13 cellular contexts compared by ENCODE assay signal in genomic region chr5:55575815-55576583, GRCh38. TPM values are rescaled to one million over a fixed set of nuclear protein-coding genes. Genes with fewer than 3 reads are reported as not detected.
DNase-seq lines count a peak whose midpoint lies in the region; ATAC-seq and TF ChIP-seq lines count a peak whose summit lies in the region.
"Had no signal": no experiment of that assay in that cellular context is flagged by ENCODE, and none has a peak within 500 bp of the region (broad histone marks: within the 10 kb centered on the region; RNA-seq: fewer than 3 reads in every experiment).

No MANE protein-coding gene starts in this region.

- no peak overlapping the region for H2BK15ac ChIP-seq in H9 (ENCODE audit: low read depth, low read length)

- no peak overlapping the region for H2AK5ac ChIP-seq in H9 (ENCODE audit: insufficient read length, low read length)

- H3K4me2 ChIP-seq in H9 (ENCODE audit: insufficient read depth, insufficient read length, low read length), result no peak overlapping the region

- DNase-seq in H9 (no peak), OCI-M1 (lab: John Stamatoyannopoulos, UW) (peak; percentile 95), fibroblast of villous mesenchyme (ENCODE audit: low read depth) (peak; percentile 96), kidney tubule cell (ENCODE audit: low spot score) (no peak)
- DNase-seq in stimulated activated CD4-positive, alpha-beta T cell treated with anti-CD3 and anti-CD28 coated beads, Interleukin-1b, Interleukin-23, amount 100 ng/mL, for 48 hours, result no peak
- DNase-seq: activated CD8-positive, alpha-beta memory T cell treated with anti-CD3 and anti-CD28 coated beads for 24 hours; brain microvascular endothelial cell; DMS 273 treated with DMSO at 0.1 percent for 48 hours; NCI-H2081; stimulated activated CD4-positive, alpha-beta T cell treated with anti-CD3 and anti-CD28 coated beads, Interleukin-2, amount 100 ng/mL, for 24 hours had no signal

- ATAC-seq in HG02798 (IDR thresholded peaks at IDR 0.05; ENCODE audit: poor library complexity, unreplicated experiment) (no peak), GM18511 (IDR thresholded peaks at IDR 0.05; ENCODE audit: unreplicated experiment) (no peak)

- H3K4me1 ChIP-seq in H9 (ENCODE audit: insufficient read depth, low read length) (no peaks in the 10 kb centered on the region), skeletal muscle tissue (ENCODE audit: control insufficient read depth in 3 of 3, insufficient read depth in 3 of 3, low read length in 3 of 3) (peaks cover 16 to 27% (median 19%) of the 10 kb centered on the region in 3 donors)

- no peak overlapping the region for H2BK120ac ChIP-seq in H9 (ENCODE audit: low read depth, low read length, poor library complexity, severe bottlenecking)

- no peaks in the 10 kb centered on the region for H3K23me2 ChIP-seq in H9 (ENCODE audit: insufficient read length, low read depth, low read length, poor library complexity, severe bottlenecking)

- TF ChIP-seq CTCF in H9 (conservative IDR thresholded peaks at IDR 0.05), result no peak
- TF ChIP-seq CTCF in fibroblast of villous mesenchyme (IDR thresholded peaks at IDR 0.05; ENCODE audit: insufficient read depth, low read depth, low read length), result no peak

- H3K27ac Mint-ChIP-seq in H9, result peak overlapping the region in 2 of 3 experiments; percentile 66 to 68; a peak in 3 of 7 replicates

- no peak overlapping the region for H3K14ac ChIP-seq in H9 (ENCODE audit: insufficient read depth, low read length)

- H3K9me3 ChIP-seq in H9 (ENCODE audit: control insufficient read depth, low read depth, low read length) (no peaks in the 10 kb centered on the region), skeletal muscle tissue (ENCODE audit: control insufficient read depth in 3 of 3, low read length in 3 of 3) (no peaks in the 10 kb centered on the region)

- H3K27me3 ChIP-seq in H9 (ENCODE audit: insufficient read depth, low read length), result no peaks in the 10 kb centered on the region
- H3K27me3 ChIP-seq in skeletal muscle tissue (ENCODE audit: control insufficient read depth in 3 of 3, insufficient read depth in 3 of 3, low read length in 3 of 3), result no peaks in the 10 kb centered on the region
- H3K27me3 ChIP-seq: brain microvascular endothelial cell had no signal

- H3K36me3 ChIP-seq in skeletal muscle tissue (ENCODE audit: control insufficient read depth in 3 of 3, insufficient read depth in 3 of 3, low read length in 3 of 3), result no peaks in the 10 kb centered on the region
- H3K36me3 ChIP-seq: brain microvascular endothelial cell had no signal

- H3K9ac ChIP-seq in H9 (ENCODE audit: extremely low read depth, insufficient read length, low read length) (no peak overlapping the region), skeletal muscle tissue (ENCODE audit: low read depth in 1 of 3, low read length in 3 of 3) (no peak overlapping the region)

- H3K27me3 Mint-ChIP-seq in H9 (ENCODE audit: low read depth), result no peaks in the 10 kb centered on the region

- H3K27ac ChIP-seq in H9 (ENCODE audit: insufficient read length, low read depth, low read length) (no peak overlapping the region), skeletal muscle tissue (ENCODE audit: low read depth, low read length) (peak overlapping the region; percentile 4)
- H3K27ac ChIP-seq: brain microvascular endothelial cell had no signal

- H3K18ac ChIP-seq in H9 (ENCODE audit: insufficient read length, low read depth, low read length), result no peak overlapping the region

- no peak overlapping the region for H3K4ac ChIP-seq in H9 (ENCODE audit: low read depth, low read length)

- H3K9me3 Mint-ChIP-seq in H9, result no peaks in the 10 kb centered on the region; a peak in 1 of 5 replicates

- no peak overlapping the region for H3K23ac ChIP-seq in H9 (ENCODE audit: insufficient read length, low read depth, low read length)

- H3K4me3 ChIP-seq in fibroblast of villous mesenchyme (ENCODE audit: low read depth, low read length) (no peak overlapping the region), skeletal muscle tissue (ENCODE audit: low read length in 3 of 3) (no peak overlapping the region)

- H3T11ph ChIP-seq in H9 (ENCODE audit: low read length), result no peak overlapping the region

- H3K36me3 Mint-ChIP-seq in H9 (ENCODE audit: insufficient read depth in 1 of 3, low read depth in 3 of 3), result no peaks in the 10 kb centered on the region

- H3K4me3 Mint-ChIP-seq in H9, result no peak overlapping the region

- no peaks in the 10 kb centered on the region for H3K79me1 ChIP-seq in H9 (ENCODE audit: insufficient read depth, low read depth, low read length, poor library complexity, severe bottlenecking)

- H2BK12ac ChIP-seq in H9 (ENCODE audit: insufficient read length, low read depth, low read length), result no peak overlapping the region

- no peak overlapping the region for H2BK5ac ChIP-seq in H9 (ENCODE audit: insufficient read length, low read length)

- H4K8ac ChIP-seq in H9 (replicated peaks; ENCODE audit: insufficient read length, low read depth, low read length), result no peak overlapping the region

- H4K5ac ChIP-seq in H9 (ENCODE audit: insufficient read length, low read depth, low read length), result no peak overlapping the region

- no peak overlapping the region for H3K56ac ChIP-seq in H9 (ENCODE audit: insufficient read length, low read depth, low read length)

- no peak overlapping the region for H2AFZ ChIP-seq in H9 (ENCODE audit: low read length)

- WGBS in H9 (ENCODE audit: extremely low coverage, insufficient read length, low lambda C conversion rate), result no CpG with 5 or more reads among the region's 8 CpGs

- no peaks in the 10 kb centered on the region for H3K79me2 ChIP-seq in H9 (ENCODE audit: insufficient read depth, low read length)

- peaks cover 35 to 39% of the 10 kb centered on the region in 2 experiments for H3K4me1 Mint-ChIP-seq in H9

- no peaks in the 10 kb centered on the region for H4K20me1 ChIP-seq in H9 (ENCODE audit: control insufficient read depth, insufficient read depth, insufficient read length)

- H4K91ac ChIP-seq in H9 (ENCODE audit: insufficient read length, low read depth, low read length), result no peak overlapping the region

- H2BK20ac ChIP-seq in H9 (ENCODE audit: low read depth, low read length, poor library complexity, severe bottlenecking), result no peak overlapping the region

RNA-seq across cellular contexts. Expression of gene PLPP1, which starts 41.2 kb away (rescaled TPM):
- total RNA-seq in H9 (2021) (80.7 and 85.9 TPM in 2 replicates), fibroblast of villous mesenchyme (97.6 and 201 TPM in 2 replicates), skeletal muscle tissue (101 TPM)

Comparison
In these comparisons a context has a peak if more than half of its experiments do, and no peak if none do; other contexts are left out.
1. DNase-seq: peak in OCI-M1 (single experiment) and fibroblast of villous mesenchyme (single experiment); none in H9 (single experiment), stimulated activated CD4-positive, alpha-beta T cell treated with anti-CD3 and anti-CD28 coated beads, Interleukin-1b, Interleukin-23, amount 100 ng/mL, for 48 hours (single experiment) and kidney tubule cell (single experiment).